In genomic region chr11:120343429-120343828, GRCh38 we compare ENCODE assay signal across 10 cellular contexts. TPM values are rescaled to one million over a fixed set of nuclear protein-coding genes. Genes with fewer than 3 reads are reported as not detected.
DNase-seq lines count a peak whose midpoint lies in the region; ATAC-seq and TF ChIP-seq lines count a peak whose summit lies in the region.
"Had no signal": no experiment of that assay in that cellular context is flagged by ENCODE, and none has a peak within 500 bp of the region (broad histone marks: within the 10 kb centered on the region; RNA-seq: fewer than 3 reads in every experiment).

No MANE protein-coding gene starts in this region.

- H3K27me3 ChIP-seq in Caco-2 (replicated peaks; ENCODE audit: control insufficient read depth, insufficient read depth, low read length), result no peaks in the 10 kb centered on the region

- peak; percentile 75 for DNase-seq in GM10266 (ENCODE audit: extremely low spot score)
- peak; percentile 75 for DNase-seq in GM20000 (ENCODE audit: low spot score)
- DNase-seq in globus pallidus (ENCODE audit: low spot score), result peak; percentile 60
- DNase-seq in type B pancreatic cell (ENCODE audit: extremely low spot score, unreplicated experiment), result no peak
- DNase-seq in islet precursor cell, result no peak
- no peak for DNase-seq in D341Med (ENCODE audit: low spot score)
- DNase-seq in Caco-2, result no peak
- DNase-seq: CD8-positive, alpha-beta memory T cell had no signal

- intact Hi-C loops in Caco-2 (cut with micrococcal nuclease; ENCODE audit: unreplicated experiment), result no loop called here

- peaks cover 27% of the 10 kb centered on the region for H3K4me1 ChIP-seq in Caco-2

- POLR2A ChIA-PET in Caco-2 (lab: Charles Lee), result no interaction called here

- no peak overlapping the region for H3K4me3 ChIP-seq in Caco-2 (ENCODE audit: low read depth, low read length)

- H3K4me3 Mint-ChIP-seq in type B pancreatic cell (no peak overlapping the region), Caco-2 (ENCODE audit: unreplicated experiment) (no peak overlapping the region)

- no peaks in the 10 kb centered on the region for H3K36me3 Mint-ChIP-seq in type B pancreatic cell
- H3K36me3 Mint-ChIP-seq in Caco-2 (ENCODE audit: insufficient read depth, unreplicated experiment), result peaks cover 4% of the 10 kb centered on the region

- H3K27me3 Mint-ChIP-seq in type B pancreatic cell (no peaks in the 10 kb centered on the region), Caco-2 (ENCODE audit: insufficient read depth, unreplicated experiment) (no peaks in the 10 kb centered on the region)

- H3K4me1 Mint-ChIP-seq in type B pancreatic cell (ENCODE audit: unreplicated experiment) (peaks cover 61% of the 10 kb centered on the region), Caco-2 (ENCODE audit: low read depth, unreplicated experiment) (peaks cover 51% of the 10 kb centered on the region)

- H3K9me3 ChIP-seq in Caco-2, result no peaks in the 10 kb centered on the region; the same call in 1 of the 2 replicates

- H3K9me3 Mint-ChIP-seq in type B pancreatic cell (no peaks in the 10 kb centered on the region), Caco-2 (ENCODE audit: unreplicated experiment) (no peaks in the 10 kb centered on the region)
- H3K9me3 Mint-ChIP-seq: central memory CD8-positive, alpha-beta T cell had no signal

- no peak overlapping the region for H3K27ac Mint-ChIP-seq in type B pancreatic cell
- no peak overlapping the region for H3K27ac Mint-ChIP-seq in Caco-2 (ENCODE audit: unreplicated experiment)

- CTCF ChIA-PET in Caco-2 (lab: Charles Lee), result interaction anchor here (0.7 kb wide), 1 partner anchor 17 kb away, joined by 3 read pairs; no protein-coding TSS in a partner anchor

- no peaks in the 10 kb centered on the region for H3K36me3 ChIP-seq in Caco-2 (ENCODE audit: control insufficient read depth, insufficient read depth, low read length)

- ATAC-seq in HG03460 (IDR thresholded peaks at IDR 0.05; ENCODE audit: unreplicated experiment), result peak; percentile 56

- TF ChIP-seq CTCF in GM10266 (IDR thresholded peaks at IDR 0.05; ENCODE audit: control insufficient read depth, insufficient read depth, low read depth, missing control alignments) (no peak), GM20000 (IDR thresholded peaks at IDR 0.05; ENCODE audit: extremely low read depth, missing control alignments) (no peak), type B pancreatic cell (conservative IDR thresholded peaks at IDR 0.05) (no peak), Caco-2 (IDR thresholded peaks at IDR 0.05; ENCODE audit: insufficient read depth in 1 of 2, low read depth in 1 of 2, low read length in 1 of 2, severe bottlenecking in 1 of 2, unreplicated experiment in 1 of 2) (no peak)

- BruUV-seq in Caco-2 (replicated peaks; lab: Mats Ljungman, UMichigan), result no TSS peak

RNA-seq across cellular contexts. Expression of gene ARHGEF12, which starts 7.2 kb away (rescaled TPM):
- total RNA-seq in type B pancreatic cell (ENCODE audit: low replicate concordance) (73.8 and 85.7 TPM in 2 replicates), Caco-2 (2022) (89.2 and 89.3 TPM in 2 replicates)

RNA-seq across cellular contexts. Expression of gene TLCD5, which starts 18.3 kb away (rescaled TPM):
- total RNA-seq in type B pancreatic cell (ENCODE audit: low replicate concordance) (3.3 and 11.6 TPM in 2 replicates), Caco-2 (2022) (9.8 and 11.8 TPM in 2 replicates)

Comparison
In these comparisons a context has a peak if more than half of its experiments do, and no peak if none do; other contexts are left out.
1. DNase-seq: peak in GM10266 (single experiment), GM20000 (single experiment) and globus pallidus (single experiment); none in type B pancreatic cell (single experiment), islet precursor cell (single experiment), D341Med (single experiment) and Caco-2 (0 of 2).